Comparison of ENCODE assay signal across 1 cellular context in genomic region chr16:50151744-50152143, GRCh38.
TF ChIP-seq lines count a peak whose summit lies in the region.

No MANE protein-coding gene starts in this region.

TF ChIP-seq in HepG2, 621 proteins besides CTCF, POLR2A, EP300 and RAD21 (continued from another document):
- no peak for TF ChIP-seq IRF1 (CRISPR knock-in tag; IDR thresholded peaks at IDR 0.05; ENCODE audit: low read depth)
- peak; percentile 67; the same call in 1 of the 2 replicates for TF ChIP-seq ZBTB38 (CRISPR knock-in tag; IDR thresholded peaks at IDR 0.05)
- peak; percentile 64; the same call in 1 of the 2 replicates for TF ChIP-seq FOSL2 (CRISPR knock-in tag; IDR thresholded peaks at IDR 0.05)
- 0 out of 2 replicates have a peak, but pooled peaks have one; percentile 50 for TF ChIP-seq ZMYM2 (CRISPR knock-in tag; IDR thresholded peaks at IDR 0.05)
- no peak for TF ChIP-seq HHEX (CRISPR knock-in tag; IDR thresholded peaks at IDR 0.05)
